22 cellular contexts compared by ENCODE assay signal in genomic region chr4:7372673-7373072, GRCh38.
"Had no signal": no experiment of that assay in that cellular context is flagged by ENCODE, and none has a peak within 500 bp of the region (broad histone marks: within the 10 kb centered on the region; RNA-seq: fewer than 3 reads in every experiment).

No MANE protein-coding gene starts in this region.

- H3K79me2 ChIP-seq: parathyroid adenoma had no signal

- ATAC-seq: effector memory CD8-positive, alpha-beta T cell; left colon; naive thymus-derived CD4-positive, alpha-beta T cell; sciatic nerve had no signal

- H3K36me3 ChIP-seq: esophagus squamous epithelium, stomach, thyroid gland had no signal

- H3K4me3 ChIP-seq: coronary artery, esophagus squamous epithelium, smooth muscle cell, stomach, thyroid gland had no signal

- H3K9ac ChIP-seq: parathyroid adenoma had no signal

- H3K27me3 ChIP-seq: thyroid gland had no signal

- H3K27ac ChIP-seq: coronary artery, esophagus squamous epithelium, parathyroid adenoma, stomach, thyroid gland had no signal

- DNase-seq: dermis blood vessel endothelial cell; effector memory CD8-positive, alpha-beta T cell; erythroblast; esophagus squamous epithelium; hypothalamus; immature natural killer cell; islet precursor cell; kidney glomerular epithelial cell; left colon; mesenchymal stem cell; naive thymus-derived CD4-positive, alpha-beta T cell; stimulated activated CD4-positive, alpha-beta T cell treated with anti-CD3 and anti-CD28 coated beads, Interleukin-12 subunit alpha, Interleukin-12 subunit beta, amount 100 ng/mL, for 4 hours; stimulated activated CD4-positive, alpha-beta T cell treated with anti-CD3 and anti-CD28 coated beads, Interleukin-1b, Interleukin-23, amount 100 ng/mL, for 48 hours; stimulated activated CD4-positive, alpha-beta T cell treated with anti-CD3 and anti-CD28 coated beads, Interleukin-4, amount 100 ng/mL, for 1 hour; stimulated activated CD8-positive, alpha-beta memory T cell treated with anti-CD3 and anti-CD28 coated beads, Interleukin-4, amount 100 ng/mL, for 48 hours; stimulated activated naive CD4-positive, alpha-beta T cell; stomach; thyroid gland had no signal

- H3K4me2 ChIP-seq: smooth muscle cell had no signal

- H2AFZ ChIP-seq: parathyroid adenoma had no signal

- H3K4me1 ChIP-seq: parathyroid adenoma had no signal

- H3K9me3 ChIP-seq: esophagus squamous epithelium, stomach, thyroid gland had no signal
